In genomic region chr20:25281541-25281991, GRCh38 we compare ENCODE assay signal across 8 cellular contexts. TPM values are rescaled to one million over a fixed set of nuclear protein-coding genes. Genes with fewer than 3 reads are reported as not detected.
DNase-seq lines count a peak whose midpoint lies in the region; ATAC-seq, FAIRE-seq and TF ChIP-seq lines count a peak whose summit lies in the region.

No MANE protein-coding gene starts in this region.

- H3K27ac ChIP-seq in DND-41 (ENCODE audit: low read length) (peak overlapping the region; percentile 6; the same call in 1 of the 2 replicates), KOPT-K1 (ENCODE audit: low read depth, low read length, poor library complexity, severe bottlenecking) (peak overlapping the region; percentile 32)

- ATAC-seq in DND-41 (ENCODE audit: insufficient read depth, low read depth), result peak; percentile 41
- peak; percentile 80 for ATAC-seq in GM21515 (IDR thresholded peaks at IDR 0.05; ENCODE audit: unreplicated experiment)

- no peak overlapping the region for H2AFZ ChIP-seq in DND-41 (ENCODE audit: low read depth, low read length)

- H3K9ac ChIP-seq in DND-41 (ENCODE audit: low read depth, low read length), result no peak overlapping the region

- H3K27me3 ChIP-seq in DND-41 (ENCODE audit: insufficient read depth, low read length, poor library complexity), result no peaks in the 10 kb centered on the region

- intact Hi-C loops in cardiac septum (cut with DNase I), result no loop called here

- H3K79me2 ChIP-seq in DND-41 (ENCODE audit: insufficient read depth, low read length), result no peaks in the 10 kb centered on the region

- H3K9me3 ChIP-seq in DND-41 (ENCODE audit: insufficient read depth, low read length, severe bottlenecking) (no peaks in the 10 kb centered on the region), KOPT-K1 (ENCODE audit: insufficient read depth, low read length, poor library complexity, severe bottlenecking) (no peaks in the 10 kb centered on the region)

- H3K36me3 ChIP-seq in DND-41 (ENCODE audit: insufficient read depth, low read length) (peaks cover 97% of the 10 kb centered on the region), KOPT-K1 (ENCODE audit: insufficient read depth, low read length) (peaks cover 85% of the 10 kb centered on the region)

- TF ChIP-seq CTCF in DND-41 (IDR thresholded peaks at IDR 0.05; ENCODE audit: borderline replicate concordance, extremely low read depth, low read length, poor library complexity, severe bottlenecking), result no peak

- H3K4me2 ChIP-seq in DND-41 (ENCODE audit: insufficient read depth, low read length), result no peak overlapping the region

- no peak overlapping the region for H3K4me3 ChIP-seq in DND-41 (ENCODE audit: low read depth in 1 of 2, low read length in 2 of 2)

- H4K20me1 ChIP-seq in DND-41 (ENCODE audit: insufficient read depth, low read length), result peaks cover 4% of the 10 kb centered on the region; the same call in 1 of the 2 replicates

- no peaks in the 10 kb centered on the region for H3K4me1 ChIP-seq in DND-41 (ENCODE audit: insufficient read depth, low read length)

- FAIRE-seq in HTR-8/SVneo (lab: Jason Lieb, UNC), result no peak

- DNase-seq in DND-41, result peak; percentile 60
- DNase-seq in cardiac septum (ENCODE audit: low spot score), result peak; percentile 53
- DNase-seq in RKO (ENCODE audit: low spot score), result no peak
- no peak for DNase-seq in nucleus accumbens (lab: John Stamatoyannopoulos, UW)
- DNase-seq in NCI-H82 (lab: John Stamatoyannopoulos, UW), result no peak
- no peak for DNase-seq in HTR-8/SVneo (ENCODE audit: insufficient read length, low spot score)

RNA-seq across cellular contexts. Expression of gene PYGB, which starts 33.7 kb away (rescaled TPM):
- 386 TPM for total RNA-seq in cardiac septum

Comparison
In these comparisons a context has a peak if more than half of its experiments do, and no peak if none do; other contexts are left out.
1. DNase-seq: peak in DND-41 (single experiment) and cardiac septum (single experiment); none in RKO (single experiment), nucleus accumbens (0 of 56), NCI-H82 (single experiment) and HTR-8/SVneo (single experiment).